Comparison of ENCODE assay signal across 16 cellular contexts in genomic region chr18:61580061-61580460, GRCh38.
"Had no signal": no experiment of that assay in that cellular context is flagged by ENCODE, and none has a peak within 500 bp of the region (broad histone marks: within the 10 kb centered on the region; RNA-seq: fewer than 3 reads in every experiment).

No MANE protein-coding gene starts in this region.

- H3K4me3 ChIP-seq: left lung, ovary, testis, upper lobe of right lung had no signal

- DNase-seq: activated CD4-positive, alpha-beta T cell treated with anti-CD3 and anti-CD28 coated beads for 4 hours; activated naive CD4-positive, alpha-beta T cell; caudate nucleus; erythroblast; foreskin fibroblast; islet precursor cell; left lung; mesendoderm; ovary; stimulated activated CD4-positive, alpha-beta T cell treated with anti-CD3 and anti-CD28 coated beads, Interleukin-4, amount 100 ng/mL, for 24 hours; stimulated activated naive CD8-positive, alpha-beta T cell treated with anti-CD3 and anti-CD28 coated beads, Interleukin-15, amount 100 ng/mL, for 72 hours; T-cell; T1000; testis; upper lobe of right lung; WERI-Rb-1 had no signal

- H3K9me3 ChIP-seq: left lung, ovary, testis, upper lobe of right lung had no signal

- H3K36me3 ChIP-seq: left lung, ovary, upper lobe of right lung, WERI-Rb-1 had no signal

- H3K27ac ChIP-seq: left lung, ovary, testis, upper lobe of right lung, WERI-Rb-1 had no signal

- H3K27me3 ChIP-seq: ovary, testis, upper lobe of right lung had no signal
